ENCODE assay signal across 8 cellular contexts in the genomic region with DNA sequence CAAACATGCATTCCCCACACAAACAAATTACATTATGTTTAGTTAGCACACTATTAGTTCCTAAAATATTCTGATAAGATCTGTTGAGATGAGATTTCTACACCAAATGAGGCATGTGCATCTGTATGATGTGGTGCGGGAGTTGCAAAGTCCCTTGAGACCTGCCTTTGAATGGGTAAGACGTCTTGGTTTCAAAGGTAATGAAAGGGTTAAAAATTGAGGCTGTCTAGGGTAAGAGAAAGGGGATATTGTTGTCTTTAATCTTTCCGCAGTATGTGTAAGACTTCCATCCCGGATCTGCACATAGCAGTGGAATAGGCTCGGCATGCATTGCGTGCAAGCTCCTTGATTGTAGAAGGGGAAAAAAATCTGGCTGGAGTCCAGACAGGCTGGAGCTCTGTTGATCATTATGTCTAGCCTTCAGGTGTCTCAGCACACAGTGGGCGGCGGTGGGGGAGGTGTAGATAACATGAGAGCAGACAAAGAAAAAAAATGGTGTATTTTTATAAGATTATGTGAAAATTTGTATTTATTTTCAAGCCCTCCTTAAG.
DNase-seq lines count a peak whose midpoint lies in the region; ATAC-seq and TF ChIP-seq lines count a peak whose summit lies in the region.

No MANE protein-coding gene starts in this region.

- peak overlapping the region; percentile 49 to 58 for H3K27ac ChIP-seq in esophagus (ENCODE audit: low read depth in 2 of 2, low read length in 1 of 2)

- H3K9me3 Mint-ChIP-seq in activated CD8-positive, alpha-beta memory T cell treated with anti-CD3 and anti-CD28 coated beads, Interleukin-2, amount 10 ng/mL, durations not matched to agents 7 days and 5 days (ENCODE audit: low read depth) = peaks cover under 1% of the 10 kb centered on the region
- H3K9me3 Mint-ChIP-seq in naive thymus-derived CD8-positive, alpha-beta T cell = no peaks in the 10 kb centered on the region

- TF ChIP-seq CTCF in AG10803 (conservative IDR thresholded peaks at IDR 0.05; ENCODE audit: low read length) = no peak

- no peak overlapping the region for H3K4me3 Mint-ChIP-seq in activated CD8-positive, alpha-beta memory T cell treated with anti-CD3 and anti-CD28 coated beads, Interleukin-2, amount 10 ng/mL, durations not matched to agents 7 days and 5 days
- H3K4me3 Mint-ChIP-seq in naive thymus-derived CD8-positive, alpha-beta T cell = no peak overlapping the region

- ATAC-seq in GM19351 (IDR thresholded peaks at IDR 0.05; ENCODE audit: unreplicated experiment) (peak; percentile 41), HG03521 (IDR thresholded peaks at IDR 0.05; ENCODE audit: unreplicated experiment) (peak; percentile 43)
- ATAC-seq in activated CD8-positive, alpha-beta memory T cell treated with anti-CD3 and anti-CD28 coated beads, Interleukin-2, amount 10 ng/mL, durations not matched to agents 7 days and 5 days = peak; percentile 10
- ATAC-seq in naive thymus-derived CD8-positive, alpha-beta T cell = peak; percentile 29 to 43

- peaks cover 33% of the 10 kb centered on the region for H3K4me1 Mint-ChIP-seq in activated CD8-positive, alpha-beta memory T cell treated with anti-CD3 and anti-CD28 coated beads, Interleukin-2, amount 10 ng/mL, durations not matched to agents 7 days and 5 days
- peaks cover 7 to 28% (median 27%) of the 10 kb centered on the region in 4 donors for H3K4me1 Mint-ChIP-seq in naive thymus-derived CD8-positive, alpha-beta T cell

- no peaks in the 10 kb centered on the region for H3K27me3 ChIP-seq in esophagus (ENCODE audit: control insufficient read depth in 1 of 2, insufficient read depth in 2 of 2, low read length in 2 of 2)

- H3K9me3 ChIP-seq in esophagus (ENCODE audit: control insufficient read depth in 2 of 2, insufficient read depth in 1 of 2, low read depth in 1 of 2, low read length in 1 of 2) = no peaks in the 10 kb centered on the region

- H3K36me3 Mint-ChIP-seq in activated CD8-positive, alpha-beta memory T cell treated with anti-CD3 and anti-CD28 coated beads, Interleukin-2, amount 10 ng/mL, durations not matched to agents 7 days and 5 days = peaks cover 19% of the 10 kb centered on the region
- no peaks in the 10 kb centered on the region for H3K36me3 Mint-ChIP-seq in naive thymus-derived CD8-positive, alpha-beta T cell

- H3K36me3 ChIP-seq in esophagus (ENCODE audit: control insufficient read depth in 2 of 2, insufficient read depth in 2 of 2, low read length in 1 of 2) = no peaks in the 10 kb centered on the region

- H3K4me1 ChIP-seq in esophagus (ENCODE audit: control insufficient read depth in 2 of 2, insufficient read depth in 2 of 2, low read length in 1 of 2) = no peaks in the 10 kb centered on the region

- POLR2A ChIA-PET in naive thymus-derived CD8-positive, alpha-beta T cell (lab: Charles Lee) = no interaction called here

- CTCF ChIA-PET in activated CD8-positive, alpha-beta memory T cell treated with anti-CD3 and anti-CD28 coated beads, Interleukin-2, amount 10 ng/mL, durations not matched to agents 7 days and 5 days (lab: Charles Lee) = interaction anchor here (1.0 to 3.0 kb wide), 4 partner anchors 12 to 307 kb away, joined by 3 to 12 read pairs (median 8); no protein-coding TSS in a partner anchor

- 4 to 8% methylated on average over 8 of the region's 8 CpGs for WGBS in esophagus, 2 donors

- H3K27me3 Mint-ChIP-seq in activated CD8-positive, alpha-beta memory T cell treated with anti-CD3 and anti-CD28 coated beads, Interleukin-2, amount 10 ng/mL, durations not matched to agents 7 days and 5 days = no peaks in the 10 kb centered on the region
- no peaks in the 10 kb centered on the region for H3K27me3 Mint-ChIP-seq in naive thymus-derived CD8-positive, alpha-beta T cell

- H3K4me3 ChIP-seq in AG10803 (ENCODE audit: low read length) = peak overlapping the region; percentile 88
- peak overlapping the region in 1 of 2 donors; percentile 31 for H3K4me3 ChIP-seq in esophagus (ENCODE audit: low read depth in 1 of 2, low read length in 2 of 2)

- H3K27ac Mint-ChIP-seq in activated CD8-positive, alpha-beta memory T cell treated with anti-CD3 and anti-CD28 coated beads, Interleukin-2, amount 10 ng/mL, durations not matched to agents 7 days and 5 days = no peak overlapping the region
- no peak overlapping the region for H3K27ac Mint-ChIP-seq in naive thymus-derived CD8-positive, alpha-beta T cell

- DNase-seq in AG10803 (ENCODE audit: low read depth) (peak; percentile 90), NCI-H82 (lab: John Stamatoyannopoulos, UW) (peak; percentile 98), stromal cell of bone marrow (ENCODE audit: low read depth) (peak; percentile 78)
- DNase-seq in activated CD8-positive, alpha-beta memory T cell treated with anti-CD3 and anti-CD28 coated beads, Interleukin-2, amount 10 ng/mL, durations not matched to agents 7 days and 5 days = peak; percentile 75
- peak; percentile 34 to 83 (median 44) for DNase-seq in naive thymus-derived CD8-positive, alpha-beta T cell

Comparison
In these comparisons a context has a peak if more than half of its experiments do, and no peak if none do; other contexts are left out.
1. DNase-seq: peak in every context shown above with its lines; median percentile 98 in NCI-H82; 90 in AG10803; 78 in stromal cell of bone marrow; 75 in activated CD8-positive, alpha-beta memory T cell treated with anti-CD3 and anti-CD28 coated beads, Interleukin-2, amount 10 ng/mL, durations not matched to agents 7 days and 5 days; 44 in naive thymus-derived CD8-positive, alpha-beta T cell.